2 cellular contexts compared by ENCODE assay signal in the genomic region with DNA sequence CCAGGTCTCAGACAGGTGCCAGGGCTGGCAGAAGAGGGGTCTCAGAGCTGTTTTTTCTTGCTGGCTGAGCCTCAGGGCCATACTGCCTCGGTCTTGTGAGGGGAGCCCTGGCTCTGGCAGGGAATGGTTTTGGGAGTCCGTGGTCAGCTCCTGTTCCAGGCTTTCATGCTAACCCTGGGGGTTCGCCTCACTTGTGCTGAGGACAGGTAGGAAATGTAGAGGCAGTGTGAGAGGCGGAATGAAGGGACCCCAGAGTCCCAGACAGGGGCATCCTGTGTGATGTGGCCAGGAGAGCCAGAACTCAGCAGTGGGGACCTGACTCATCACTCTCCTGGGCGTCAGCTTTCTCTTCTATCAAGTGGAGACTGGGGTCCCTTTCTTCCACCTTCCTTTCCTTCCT.
A peak's percentile ranks its signal among the peaks of the same experiment; 100 is the strongest.
TF ChIP-seq lines count a peak whose summit lies in the region.

No MANE protein-coding gene starts in this region.

TF ChIP-seq in GM23338, 12 proteins besides CTCF, POLR2A, EP300 and RAD21 (continued from another document):
- TF ChIP-seq REST (IDR thresholded peaks at IDR 0.05; ENCODE audit: unreplicated experiment): no peak
- TF ChIP-seq ZNF114 (CRISPR knock-in tag; IDR thresholded peaks at IDR 0.05): no peak
- TF ChIP-seq EZH2phosphoT487 (IDR thresholded peaks at IDR 0.05; ENCODE audit: unreplicated experiment): no peak
- no peak for TF ChIP-seq POLR2AphosphoS5 (IDR thresholded peaks at IDR 0.05; ENCODE audit: low read depth)
- TF ChIP-seq, protein P1, sequence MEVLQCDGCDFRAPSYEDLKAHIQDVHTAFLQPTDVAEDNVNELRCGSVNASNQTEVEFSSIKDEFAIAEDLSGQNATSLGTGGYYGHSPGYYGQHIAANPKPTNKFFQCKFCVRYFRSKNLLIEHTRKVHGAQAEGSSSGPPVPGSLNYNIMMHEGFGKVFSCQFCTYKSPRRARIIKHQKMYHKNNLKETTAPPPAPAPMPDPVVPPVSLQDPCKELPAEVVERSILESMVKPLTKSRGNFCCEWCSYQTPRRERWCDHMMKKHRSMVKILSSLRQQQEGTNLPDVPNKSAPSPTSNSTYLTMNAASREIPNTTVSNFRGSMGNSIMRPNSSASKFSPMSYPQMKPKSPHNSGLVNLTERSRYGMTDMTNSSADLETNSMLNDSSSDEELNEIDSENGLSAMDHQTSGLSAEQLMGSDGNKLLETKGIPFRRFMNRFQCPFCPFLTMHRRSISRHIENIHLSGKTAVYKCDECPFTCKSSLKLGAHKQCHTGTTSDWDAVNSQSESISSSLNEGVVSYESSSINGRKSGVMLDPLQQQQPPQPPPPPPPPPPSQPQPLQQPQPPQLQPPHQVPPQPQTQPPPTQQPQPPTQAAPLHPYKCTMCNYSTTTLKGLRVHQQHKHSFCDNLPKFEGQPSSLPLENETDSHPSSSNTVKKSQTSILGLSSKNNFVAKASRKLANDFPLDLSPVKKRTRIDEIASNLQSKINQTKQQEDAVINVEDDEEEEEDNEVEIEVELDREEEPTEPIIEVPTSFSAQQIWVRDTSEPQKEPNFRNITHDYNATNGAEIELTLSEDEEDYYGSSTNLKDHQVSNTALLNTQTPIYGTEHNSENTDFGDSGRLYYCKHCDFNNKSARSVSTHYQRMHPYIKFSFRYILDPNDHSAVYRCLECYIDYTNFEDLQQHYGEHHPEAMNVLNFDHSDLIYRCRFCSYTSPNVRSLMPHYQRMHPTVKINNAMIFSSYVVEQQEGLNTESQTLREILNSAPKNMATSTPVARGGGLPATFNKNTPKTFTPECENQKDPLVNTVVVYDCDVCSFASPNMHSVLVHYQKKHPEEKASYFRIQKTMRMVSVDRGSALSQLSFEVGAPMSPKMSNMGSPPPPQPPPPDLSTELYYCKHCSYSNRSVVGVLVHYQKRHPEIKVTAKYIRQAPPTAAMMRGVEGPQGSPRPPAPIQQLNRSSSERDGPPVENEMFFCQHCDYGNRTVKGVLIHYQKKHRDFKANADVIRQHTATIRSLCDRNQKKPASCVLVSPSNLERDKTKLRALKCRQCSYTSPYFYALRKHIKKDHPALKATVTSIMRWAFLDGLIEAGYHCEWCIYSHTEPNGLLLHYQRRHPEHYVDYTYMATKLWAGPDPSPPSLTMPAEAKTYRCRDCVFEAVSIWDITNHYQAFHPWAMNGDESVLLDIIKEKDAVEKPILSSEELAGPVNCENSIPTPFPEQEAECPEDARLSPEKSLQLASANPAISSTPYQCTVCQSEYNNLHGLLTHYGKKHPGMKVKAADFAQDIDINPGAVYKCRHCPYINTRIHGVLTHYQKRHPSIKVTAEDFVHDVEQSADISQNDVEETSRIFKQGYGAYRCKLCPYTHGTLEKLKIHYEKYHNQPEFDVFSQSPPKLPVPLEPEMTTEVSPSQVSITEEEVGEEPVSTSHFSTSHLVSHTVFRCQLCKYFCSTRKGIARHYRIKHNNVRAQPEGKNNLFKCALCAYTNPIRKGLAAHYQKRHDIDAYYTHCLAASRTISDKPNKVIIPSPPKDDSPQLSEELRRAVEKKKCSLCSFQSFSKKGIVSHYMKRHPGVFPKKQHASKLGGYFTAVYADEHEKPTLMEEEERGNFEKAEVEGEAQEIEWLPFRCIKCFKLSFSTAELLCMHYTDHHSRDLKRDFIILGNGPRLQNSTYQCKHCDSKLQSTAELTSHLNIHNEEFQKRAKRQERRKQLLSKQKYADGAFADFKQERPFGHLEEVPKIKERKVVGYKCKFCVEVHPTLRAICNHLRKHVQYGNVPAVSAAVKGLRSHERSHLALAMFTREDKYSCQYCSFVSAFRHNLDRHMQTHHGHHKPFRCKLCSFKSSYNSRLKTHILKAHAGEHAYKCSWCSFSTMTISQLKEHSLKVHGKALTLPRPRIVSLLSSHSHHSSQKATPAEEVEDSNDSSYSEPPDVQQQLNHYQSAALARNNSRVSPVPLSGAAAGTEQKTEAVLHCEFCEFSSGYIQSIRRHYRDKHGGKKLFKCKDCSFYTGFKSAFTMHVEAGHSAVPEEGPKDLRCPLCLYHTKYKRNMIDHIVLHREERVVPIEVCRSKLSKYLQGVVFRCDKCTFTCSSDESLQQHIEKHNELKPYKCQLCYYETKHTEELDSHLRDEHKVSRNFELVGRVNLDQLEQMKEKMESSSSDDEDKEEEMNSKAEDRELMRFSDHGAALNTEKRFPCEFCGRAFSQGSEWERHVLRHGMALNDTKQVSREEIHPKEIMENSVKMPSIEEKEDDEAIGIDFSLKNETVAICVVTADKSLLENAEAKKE (CRISPR knock-in tag; IDR thresholded peaks at IDR 0.05): no peak
- no peak for TF ChIP-seq CREB1 (CRISPR knock-in tag; IDR thresholded peaks at IDR 0.05; ENCODE audit: low read depth)

TF ChIP-seq in WTC11, 78 proteins besides CTCF, POLR2A, EP300 and RAD21:
- TF ChIP-seq PRDM15 (CRISPR knock-in tag; IDR thresholded peaks at IDR 0.05): peak; percentile 97
- TF ChIP-seq, protein P2, sequence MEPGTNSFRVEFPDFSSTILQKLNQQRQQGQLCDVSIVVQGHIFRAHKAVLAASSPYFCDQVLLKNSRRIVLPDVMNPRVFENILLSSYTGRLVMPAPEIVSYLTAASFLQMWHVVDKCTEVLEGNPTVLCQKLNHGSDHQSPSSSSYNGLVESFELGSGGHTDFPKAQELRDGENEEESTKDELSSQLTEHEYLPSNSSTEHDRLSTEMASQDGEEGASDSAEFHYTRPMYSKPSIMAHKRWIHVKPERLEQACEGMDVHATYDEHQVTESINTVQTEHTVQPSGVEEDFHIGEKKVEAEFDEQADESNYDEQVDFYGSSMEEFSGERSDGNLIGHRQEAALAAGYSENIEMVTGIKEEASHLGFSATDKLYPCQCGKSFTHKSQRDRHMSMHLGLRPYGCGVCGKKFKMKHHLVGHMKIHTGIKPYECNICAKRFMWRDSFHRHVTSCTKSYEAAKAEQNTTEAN (CRISPR knock-in tag; IDR thresholded peaks at IDR 0.05): no peak
TF ChIP-seq in WTC11: peak in this region for 1.
